ENCODE assay signal across 1 cellular context in the genomic region with DNA sequence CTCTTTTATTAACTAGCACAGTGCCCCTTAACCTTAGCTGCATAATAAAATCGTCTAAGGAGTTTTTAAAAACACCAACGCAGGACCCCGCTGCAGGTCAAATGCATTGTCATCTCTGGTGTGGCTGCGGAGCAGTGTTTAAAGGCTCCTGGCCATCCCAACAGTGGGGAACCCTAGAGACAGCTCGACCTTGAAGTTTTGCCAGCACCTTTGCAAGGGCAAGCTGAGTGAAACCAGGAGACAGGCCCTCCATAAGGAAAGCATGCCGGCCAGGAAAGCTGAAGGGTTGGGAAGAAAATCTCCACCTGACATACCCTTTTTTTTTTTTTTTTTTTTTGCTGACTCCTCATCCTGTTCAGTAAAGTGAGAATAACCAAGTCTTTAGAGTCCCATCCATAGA.
TF ChIP-seq lines count a peak whose summit lies in the region.

No MANE protein-coding gene starts in this region.

TF ChIP-seq in GM23338, 12 proteins besides CTCF, POLR2A, EP300 and RAD21 (continued from another document):
- TF ChIP-seq, protein P1, sequence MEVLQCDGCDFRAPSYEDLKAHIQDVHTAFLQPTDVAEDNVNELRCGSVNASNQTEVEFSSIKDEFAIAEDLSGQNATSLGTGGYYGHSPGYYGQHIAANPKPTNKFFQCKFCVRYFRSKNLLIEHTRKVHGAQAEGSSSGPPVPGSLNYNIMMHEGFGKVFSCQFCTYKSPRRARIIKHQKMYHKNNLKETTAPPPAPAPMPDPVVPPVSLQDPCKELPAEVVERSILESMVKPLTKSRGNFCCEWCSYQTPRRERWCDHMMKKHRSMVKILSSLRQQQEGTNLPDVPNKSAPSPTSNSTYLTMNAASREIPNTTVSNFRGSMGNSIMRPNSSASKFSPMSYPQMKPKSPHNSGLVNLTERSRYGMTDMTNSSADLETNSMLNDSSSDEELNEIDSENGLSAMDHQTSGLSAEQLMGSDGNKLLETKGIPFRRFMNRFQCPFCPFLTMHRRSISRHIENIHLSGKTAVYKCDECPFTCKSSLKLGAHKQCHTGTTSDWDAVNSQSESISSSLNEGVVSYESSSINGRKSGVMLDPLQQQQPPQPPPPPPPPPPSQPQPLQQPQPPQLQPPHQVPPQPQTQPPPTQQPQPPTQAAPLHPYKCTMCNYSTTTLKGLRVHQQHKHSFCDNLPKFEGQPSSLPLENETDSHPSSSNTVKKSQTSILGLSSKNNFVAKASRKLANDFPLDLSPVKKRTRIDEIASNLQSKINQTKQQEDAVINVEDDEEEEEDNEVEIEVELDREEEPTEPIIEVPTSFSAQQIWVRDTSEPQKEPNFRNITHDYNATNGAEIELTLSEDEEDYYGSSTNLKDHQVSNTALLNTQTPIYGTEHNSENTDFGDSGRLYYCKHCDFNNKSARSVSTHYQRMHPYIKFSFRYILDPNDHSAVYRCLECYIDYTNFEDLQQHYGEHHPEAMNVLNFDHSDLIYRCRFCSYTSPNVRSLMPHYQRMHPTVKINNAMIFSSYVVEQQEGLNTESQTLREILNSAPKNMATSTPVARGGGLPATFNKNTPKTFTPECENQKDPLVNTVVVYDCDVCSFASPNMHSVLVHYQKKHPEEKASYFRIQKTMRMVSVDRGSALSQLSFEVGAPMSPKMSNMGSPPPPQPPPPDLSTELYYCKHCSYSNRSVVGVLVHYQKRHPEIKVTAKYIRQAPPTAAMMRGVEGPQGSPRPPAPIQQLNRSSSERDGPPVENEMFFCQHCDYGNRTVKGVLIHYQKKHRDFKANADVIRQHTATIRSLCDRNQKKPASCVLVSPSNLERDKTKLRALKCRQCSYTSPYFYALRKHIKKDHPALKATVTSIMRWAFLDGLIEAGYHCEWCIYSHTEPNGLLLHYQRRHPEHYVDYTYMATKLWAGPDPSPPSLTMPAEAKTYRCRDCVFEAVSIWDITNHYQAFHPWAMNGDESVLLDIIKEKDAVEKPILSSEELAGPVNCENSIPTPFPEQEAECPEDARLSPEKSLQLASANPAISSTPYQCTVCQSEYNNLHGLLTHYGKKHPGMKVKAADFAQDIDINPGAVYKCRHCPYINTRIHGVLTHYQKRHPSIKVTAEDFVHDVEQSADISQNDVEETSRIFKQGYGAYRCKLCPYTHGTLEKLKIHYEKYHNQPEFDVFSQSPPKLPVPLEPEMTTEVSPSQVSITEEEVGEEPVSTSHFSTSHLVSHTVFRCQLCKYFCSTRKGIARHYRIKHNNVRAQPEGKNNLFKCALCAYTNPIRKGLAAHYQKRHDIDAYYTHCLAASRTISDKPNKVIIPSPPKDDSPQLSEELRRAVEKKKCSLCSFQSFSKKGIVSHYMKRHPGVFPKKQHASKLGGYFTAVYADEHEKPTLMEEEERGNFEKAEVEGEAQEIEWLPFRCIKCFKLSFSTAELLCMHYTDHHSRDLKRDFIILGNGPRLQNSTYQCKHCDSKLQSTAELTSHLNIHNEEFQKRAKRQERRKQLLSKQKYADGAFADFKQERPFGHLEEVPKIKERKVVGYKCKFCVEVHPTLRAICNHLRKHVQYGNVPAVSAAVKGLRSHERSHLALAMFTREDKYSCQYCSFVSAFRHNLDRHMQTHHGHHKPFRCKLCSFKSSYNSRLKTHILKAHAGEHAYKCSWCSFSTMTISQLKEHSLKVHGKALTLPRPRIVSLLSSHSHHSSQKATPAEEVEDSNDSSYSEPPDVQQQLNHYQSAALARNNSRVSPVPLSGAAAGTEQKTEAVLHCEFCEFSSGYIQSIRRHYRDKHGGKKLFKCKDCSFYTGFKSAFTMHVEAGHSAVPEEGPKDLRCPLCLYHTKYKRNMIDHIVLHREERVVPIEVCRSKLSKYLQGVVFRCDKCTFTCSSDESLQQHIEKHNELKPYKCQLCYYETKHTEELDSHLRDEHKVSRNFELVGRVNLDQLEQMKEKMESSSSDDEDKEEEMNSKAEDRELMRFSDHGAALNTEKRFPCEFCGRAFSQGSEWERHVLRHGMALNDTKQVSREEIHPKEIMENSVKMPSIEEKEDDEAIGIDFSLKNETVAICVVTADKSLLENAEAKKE (CRISPR knock-in tag; IDR thresholded peaks at IDR 0.05) = no peak
- TF ChIP-seq NANOG (IDR thresholded peaks at IDR 0.05; ENCODE audit: borderline replicate concordance) (no peak), CREB1 (CRISPR knock-in tag; IDR thresholded peaks at IDR 0.05; ENCODE audit: low read depth) (no peak), EZH2phosphoT487 (IDR thresholded peaks at IDR 0.05; ENCODE audit: unreplicated experiment) (no peak), EZH2 (IDR thresholded peaks at IDR 0.05; ENCODE audit: low read depth, unreplicated experiment) (no peak)
- TF ChIP-seq, protein P2, sequence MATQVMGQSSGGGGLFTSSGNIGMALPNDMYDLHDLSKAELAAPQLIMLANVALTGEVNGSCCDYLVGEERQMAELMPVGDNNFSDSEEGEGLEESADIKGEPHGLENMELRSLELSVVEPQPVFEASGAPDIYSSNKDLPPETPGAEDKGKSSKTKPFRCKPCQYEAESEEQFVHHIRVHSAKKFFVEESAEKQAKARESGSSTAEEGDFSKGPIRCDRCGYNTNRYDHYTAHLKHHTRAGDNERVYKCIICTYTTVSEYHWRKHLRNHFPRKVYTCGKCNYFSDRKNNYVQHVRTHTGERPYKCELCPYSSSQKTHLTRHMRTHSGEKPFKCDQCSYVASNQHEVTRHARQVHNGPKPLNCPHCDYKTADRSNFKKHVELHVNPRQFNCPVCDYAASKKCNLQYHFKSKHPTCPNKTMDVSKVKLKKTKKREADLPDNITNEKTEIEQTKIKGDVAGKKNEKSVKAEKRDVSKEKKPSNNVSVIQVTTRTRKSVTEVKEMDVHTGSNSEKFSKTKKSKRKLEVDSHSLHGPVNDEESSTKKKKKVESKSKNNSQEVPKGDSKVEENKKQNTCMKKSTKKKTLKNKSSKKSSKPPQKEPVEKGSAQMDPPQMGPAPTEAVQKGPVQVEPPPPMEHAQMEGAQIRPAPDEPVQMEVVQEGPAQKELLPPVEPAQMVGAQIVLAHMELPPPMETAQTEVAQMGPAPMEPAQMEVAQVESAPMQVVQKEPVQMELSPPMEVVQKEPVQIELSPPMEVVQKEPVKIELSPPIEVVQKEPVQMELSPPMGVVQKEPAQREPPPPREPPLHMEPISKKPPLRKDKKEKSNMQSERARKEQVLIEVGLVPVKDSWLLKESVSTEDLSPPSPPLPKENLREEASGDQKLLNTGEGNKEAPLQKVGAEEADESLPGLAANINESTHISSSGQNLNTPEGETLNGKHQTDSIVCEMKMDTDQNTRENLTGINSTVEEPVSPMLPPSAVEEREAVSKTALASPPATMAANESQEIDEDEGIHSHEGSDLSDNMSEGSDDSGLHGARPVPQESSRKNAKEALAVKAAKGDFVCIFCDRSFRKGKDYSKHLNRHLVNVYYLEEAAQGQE (IDR thresholded peaks at IDR 0.05; ENCODE audit: unreplicated experiment) = no peak
- TF ChIP-seq, protein P3, sequence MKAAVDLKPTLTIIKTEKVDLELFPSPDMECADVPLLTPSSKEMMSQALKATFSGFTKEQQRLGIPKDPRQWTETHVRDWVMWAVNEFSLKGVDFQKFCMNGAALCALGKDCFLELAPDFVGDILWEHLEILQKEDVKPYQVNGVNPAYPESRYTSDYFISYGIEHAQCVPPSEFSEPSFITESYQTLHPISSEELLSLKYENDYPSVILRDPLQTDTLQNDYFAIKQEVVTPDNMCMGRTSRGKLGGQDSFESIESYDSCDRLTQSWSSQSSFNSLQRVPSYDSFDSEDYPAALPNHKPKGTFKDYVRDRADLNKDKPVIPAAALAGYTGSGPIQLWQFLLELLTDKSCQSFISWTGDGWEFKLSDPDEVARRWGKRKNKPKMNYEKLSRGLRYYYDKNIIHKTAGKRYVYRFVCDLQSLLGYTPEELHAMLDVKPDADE (IDR thresholded peaks at IDR 0.05) = no peak
